Comparison of ENCODE assay signal across 33 cellular contexts in the genomic region with DNA sequence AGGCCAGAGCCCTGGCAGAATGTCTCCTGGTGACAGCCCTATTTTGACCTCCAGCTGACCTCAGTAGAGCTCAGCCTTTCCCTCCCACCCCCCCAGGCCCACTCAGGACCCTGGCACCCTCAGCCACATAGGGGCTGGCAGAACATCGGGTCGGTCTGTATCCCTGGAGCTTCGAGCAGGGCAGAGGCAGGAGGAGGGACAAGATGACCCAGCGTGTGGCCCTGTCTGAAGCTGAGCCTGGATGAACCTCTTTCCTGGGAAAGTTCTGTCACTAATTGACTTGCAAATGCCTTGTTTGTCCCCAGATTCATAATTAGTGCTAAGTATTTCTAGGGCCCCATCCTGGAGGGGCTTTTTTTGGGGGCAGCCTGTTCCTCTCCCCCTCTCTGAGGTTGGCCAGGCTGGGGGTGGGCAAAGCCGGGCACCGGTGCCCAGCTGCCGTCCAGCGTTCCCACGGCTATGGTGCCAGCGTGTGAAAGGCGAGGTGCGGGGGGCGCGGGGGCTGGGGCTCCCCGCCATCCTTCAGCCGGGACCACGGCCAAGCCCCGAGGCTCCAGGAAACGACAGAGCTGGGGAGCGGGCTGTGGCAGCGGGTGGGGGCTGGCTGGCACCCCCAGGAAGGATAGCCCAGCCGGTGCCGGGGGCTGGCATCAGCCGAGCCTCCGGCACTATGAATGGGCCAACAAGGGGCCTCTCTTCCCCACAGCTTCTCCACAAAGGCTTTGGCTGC. TPM values are rescaled to one million over a fixed set of nuclear protein-coding genes. Genes with fewer than 3 reads are reported as not detected.
A peak's percentile ranks its signal among the peaks of the same experiment; 100 is the strongest.
DNase-seq lines count a peak whose midpoint lies in the region; ATAC-seq and TF ChIP-seq lines count a peak whose summit lies in the region.
"Had no signal": no experiment of that assay in that cellular context is flagged by ENCODE, and none has a peak within 500 bp of the region (broad histone marks: within the 10 kb centered on the region; RNA-seq: fewer than 3 reads in every experiment).

No MANE protein-coding gene starts in this region.

- H3K4me3 ChIP-seq in Caco-2 (ENCODE audit: low read depth, low read length), result no peak overlapping the region
- H3K4me3 ChIP-seq: esophagus muscularis mucosa, heart left ventricle, thoracic aorta had no signal

- CTCF ChIA-PET in Caco-2 (lab: Charles Lee), result interaction anchor here (1.1 kb wide), 1 partner anchor 45 kb away, joined by 3 read pairs; no protein-coding TSS in a partner anchor

- intact Hi-C loops in Caco-2 (cut with micrococcal nuclease; ENCODE audit: unreplicated experiment), result no loop called here

- peaks cover 26% of the 10 kb centered on the region for H3K4me1 ChIP-seq in Caco-2
- H3K4me1 ChIP-seq: esophagus muscularis mucosa, heart left ventricle had no signal

- no peak for TF ChIP-seq CTCF in Caco-2 (IDR thresholded peaks at IDR 0.05; ENCODE audit: insufficient read depth in 1 of 2, low read depth in 1 of 2, low read length in 1 of 2, severe bottlenecking in 1 of 2, unreplicated experiment in 1 of 2)

- peak overlapping the region; percentile 22 for H3K27ac ChIP-seq in angular gyrus (ENCODE audit: low read depth, low read length)
- H3K27ac ChIP-seq: esophagus muscularis mucosa, heart left ventricle, thoracic aorta, VCaP had no signal

- in situ Hi-C loops in ACHN (cut with HindIII; ENCODE audit: low pct_ligation_motif_present, low pct_unique_long_range_greater_than_20kb, low sequenced_read_pairs), result no loop called here

- H3K27me3 ChIP-seq in Caco-2 (replicated peaks; ENCODE audit: control insufficient read depth, insufficient read depth, low read length), result no peaks in the 10 kb centered on the region

- DNase-seq in Caco-2 (no peak), hippocampal formation (lab: John Stamatoyannopoulos, UW) (peak; percentile 65 to 69), NCI-H1694 (lab: John Stamatoyannopoulos, UW) (no peak), ACHN (no peak), DMS79 (lab: John Stamatoyannopoulos, UW) (no peak)
- no peak for DNase-seq in stimulated activated effector memory CD8-positive, alpha-beta T cell treated with anti-CD3 and anti-CD28 coated beads, Interleukin-12 subunit alpha, Interleukin-12 subunit beta, amount 100 ng/mL, for 72 hours (ENCODE audit: low spot score in 2 of 2)
- DNase-seq: activated CD4-positive, alpha-beta T cell treated with anti-CD3 and anti-CD28 coated beads for 36 hours; activated effector memory CD4-positive, alpha-beta T cell treated with Interleukin-2 at 50 U/mL for 16 hours; activated naive CD8-positive, alpha-beta T cell treated with anti-CD3 and anti-CD28 coated beads for 36 hours; activated T-cell treated with anti-CD3 and anti-CD28 coated beads for 4 hours; CD8-positive, alpha-beta memory T cell; central memory CD4-positive, alpha-beta T cell; foreskin fibroblast; heart left ventricle; kidney; naive thymus-derived CD8-positive, alpha-beta T cell; NCI-H1436 treated with DMSO at 0.1 percent for 48 hours; NCI-H2107; NCI-H345; NCI-H774; stimulated activated naive CD4-positive, alpha-beta T cell had no signal

- no TSS peak for BruUV-seq in Caco-2 (replicated peaks; lab: Mats Ljungman, UMichigan)

- H3K36me3 Mint-ChIP-seq in Caco-2 (ENCODE audit: insufficient read depth, unreplicated experiment), result peaks cover 6% of the 10 kb centered on the region
- peaks cover 5% of the 10 kb centered on the region for H3K36me3 Mint-ChIP-seq in stimulated activated effector memory CD8-positive, alpha-beta T cell treated with anti-CD3 and anti-CD28 coated beads, Interleukin-12 subunit alpha, Interleukin-12 subunit beta, amount 100 ng/mL, for 72 hours
- H3K36me3 Mint-ChIP-seq: activated naive CD8-positive, alpha-beta T cell treated with anti-CD3 and anti-CD28 coated beads for 36 hours; CD8-positive, alpha-beta memory T cell; naive thymus-derived CD8-positive, alpha-beta T cell had no signal

- no peaks in the 10 kb centered on the region for H3K36me3 ChIP-seq in Caco-2 (ENCODE audit: control insufficient read depth, insufficient read depth, low read length)
- H3K36me3 ChIP-seq: esophagus muscularis mucosa, heart left ventricle, thoracic aorta had no signal

- POLR2A ChIA-PET in Caco-2 (lab: Charles Lee), result no interaction called here

- peak overlapping the region; percentile 63 for H3K27ac Mint-ChIP-seq in Caco-2 (ENCODE audit: unreplicated experiment)
- H3K27ac Mint-ChIP-seq in stimulated activated effector memory CD8-positive, alpha-beta T cell treated with anti-CD3 and anti-CD28 coated beads, Interleukin-12 subunit alpha, Interleukin-12 subunit beta, amount 100 ng/mL, for 72 hours, result peak overlapping the region; percentile 65
- H3K27ac Mint-ChIP-seq: activated CD4-positive, alpha-beta T cell treated with anti-CD3 and anti-CD28 coated beads for 36 hours; activated naive CD8-positive, alpha-beta T cell treated with anti-CD3 and anti-CD28 coated beads for 36 hours; B cell; CD8-positive, alpha-beta memory T cell; dendritic cell treated with granulocyte-macrophage colony-stimulating factor and Interleukin-4, amounts not matched to agents 40 ng/mL and 50 ng/mL, for 4 days; IgD-negative memory B cell had no signal

- peaks cover 10% of the 10 kb centered on the region for H3K9me3 Mint-ChIP-seq in Caco-2 (ENCODE audit: unreplicated experiment)
- no peaks in the 10 kb centered on the region for H3K9me3 Mint-ChIP-seq in stimulated activated effector memory CD8-positive, alpha-beta T cell treated with anti-CD3 and anti-CD28 coated beads, Interleukin-12 subunit alpha, Interleukin-12 subunit beta, amount 100 ng/mL, for 72 hours
- H3K9me3 Mint-ChIP-seq: activated naive CD8-positive, alpha-beta T cell treated with anti-CD3 and anti-CD28 coated beads for 36 hours; CD8-positive, alpha-beta memory T cell; dendritic cell treated with granulocyte-macrophage colony-stimulating factor and Interleukin-4, amounts not matched to agents 40 ng/mL and 50 ng/mL, for 4 days; IgD-negative memory B cell; naive thymus-derived CD8-positive, alpha-beta T cell had no signal

- ATAC-seq in stimulated activated effector memory CD8-positive, alpha-beta T cell treated with anti-CD3 and anti-CD28 coated beads, Interleukin-12 subunit alpha, Interleukin-12 subunit beta, amount 100 ng/mL, for 72 hours, result no peak
- no peak for ATAC-seq in GM21526 (IDR thresholded peaks at IDR 0.05; ENCODE audit: low FRiP score, unreplicated experiment)
- ATAC-seq: activated CD4-positive, alpha-beta T cell treated with anti-CD3 and anti-CD28 coated beads for 36 hours; heart left ventricle; naive thymus-derived CD8-positive, alpha-beta T cell had no signal

- peaks cover 16% of the 10 kb centered on the region for H3K4me1 Mint-ChIP-seq in Caco-2 (ENCODE audit: low read depth, unreplicated experiment)
- no peaks in the 10 kb centered on the region for H3K4me1 Mint-ChIP-seq in stimulated activated effector memory CD8-positive, alpha-beta T cell treated with anti-CD3 and anti-CD28 coated beads, Interleukin-12 subunit alpha, Interleukin-12 subunit beta, amount 100 ng/mL, for 72 hours
- H3K4me1 Mint-ChIP-seq: CD8-positive, alpha-beta memory T cell had no signal

- no peak overlapping the region for H3K4me3 Mint-ChIP-seq in Caco-2 (ENCODE audit: unreplicated experiment)
- H3K4me3 Mint-ChIP-seq in stimulated activated effector memory CD8-positive, alpha-beta T cell treated with anti-CD3 and anti-CD28 coated beads, Interleukin-12 subunit alpha, Interleukin-12 subunit beta, amount 100 ng/mL, for 72 hours, result no peak overlapping the region
- H3K4me3 Mint-ChIP-seq: activated CD4-positive, alpha-beta T cell treated with anti-CD3 and anti-CD28 coated beads for 36 hours; activated naive CD8-positive, alpha-beta T cell treated with anti-CD3 and anti-CD28 coated beads for 36 hours; B cell; CD8-positive, alpha-beta memory T cell; dendritic cell treated with granulocyte-macrophage colony-stimulating factor and Interleukin-4, amounts not matched to agents 40 ng/mL and 50 ng/mL, for 4 days; naive thymus-derived CD8-positive, alpha-beta T cell had no signal

- H3K27me3 Mint-ChIP-seq in Caco-2 (ENCODE audit: insufficient read depth, unreplicated experiment), result no peaks in the 10 kb centered on the region

- 0 out of 2 replicates have a peak, but pooled peaks cover 3% of the 10 kb centered on the region for H3K9me3 ChIP-seq in Caco-2
- H3K9me3 ChIP-seq: esophagus muscularis mucosa, heart left ventricle, thoracic aorta had no signal

RNA-seq across cellular contexts. Expression of a gene that starts 31.3 kb away (rescaled TPM):
- 4.6 and 6.5 TPM in 2 replicates for total RNA-seq in Caco-2 (2022)
- total RNA-seq: activated CD4-positive, alpha-beta T cell treated with anti-CD3 and anti-CD28 coated beads for 36 hours; activated naive CD8-positive, alpha-beta T cell treated with anti-CD3 and anti-CD28 coated beads for 36 hours; B cell; CD8-positive, alpha-beta memory T cell; esophagus muscularis mucosa; mononuclear cell; naive thymus-derived CD8-positive, alpha-beta T cell; osteoblast; skeletal muscle tissue; thoracic aorta; urinary bladder had no signal

Comparison
In these comparisons a context has a peak if more than half of its experiments do, and no peak if none do; other contexts are left out.
1. DNase-seq: peak in hippocampal formation (2 of 2); none in Caco-2 (0 of 2), stimulated activated effector memory CD8-positive, alpha-beta T cell treated with anti-CD3 and anti-CD28 coated beads, Interleukin-12 subunit alpha, Interleukin-12 subunit beta, amount 100 ng/mL, for 72 hours (0 of 2), NCI-H1694 (single experiment), ACHN (single experiment) and DMS79 (single experiment).